ENCODE assay signal across 19 cellular contexts in genomic region chr2:61405813-61406212, GRCh38.
"Had no signal": no experiment of that assay in that cellular context is flagged by ENCODE, and none has a peak within 500 bp of the region (broad histone marks: within the 10 kb centered on the region; RNA-seq: fewer than 3 reads in every experiment).

No MANE protein-coding gene starts in this region.

- H3K4me3 ChIP-seq: ascending aorta, esophagus squamous epithelium, neural progenitor cell, ovary, sigmoid colon, spleen, thoracic aorta, upper lobe of left lung had no signal

- H3K9me3 ChIP-seq: ascending aorta, esophagus squamous epithelium, ovary, sigmoid colon, spleen, thoracic aorta, upper lobe of left lung had no signal

- H3K27me3 ChIP-seq: ascending aorta, esophagus squamous epithelium, neural progenitor cell, ovary, sigmoid colon, spleen, upper lobe of left lung had no signal

- H3K36me3 ChIP-seq: ovary, thoracic aorta had no signal

- H3K4me1 ChIP-seq: ascending aorta, neural progenitor cell, sigmoid colon, upper lobe of left lung had no signal

- H3K27me3 Mint-ChIP-seq: activated CD4-positive, alpha-beta memory T cell treated with anti-CD3 and anti-CD28 coated beads, Interleukin-2, amount 10 ng/mL, durations not matched to agents 7 days and 5 days; activated CD4-positive, alpha-beta T cell treated with anti-CD3 and anti-CD28 coated beads for 36 hours; activated CD8-positive, alpha-beta memory T cell treated with anti-CD3 and anti-CD28 coated beads, Interleukin-2, amount 10 ng/mL, durations not matched to agents 7 days and 5 days; dendritic cell treated with granulocyte-macrophage colony-stimulating factor and Interleukin-4, amounts not matched to agents 40 ng/mL and 50 ng/mL, for 4 days; naive thymus-derived CD4-positive, alpha-beta T cell; stimulated activated memory B cell treated with anti-CD40 and anti-IgM and Interleukin-4, amounts not matched to agents 10 μg/mL and 1 μg/mL and 100 μg/mL, for 72 hours had no signal

- H3K9ac ChIP-seq: neural progenitor cell had no signal

- H3K4me3 Mint-ChIP-seq: activated CD4-positive, alpha-beta memory T cell treated with anti-CD3 and anti-CD28 coated beads, Interleukin-2, amount 10 ng/mL, durations not matched to agents 7 days and 5 days; activated CD4-positive, alpha-beta T cell treated with anti-CD3 and anti-CD28 coated beads for 36 hours; activated CD8-positive, alpha-beta memory T cell treated with anti-CD3 and anti-CD28 coated beads, Interleukin-2, amount 10 ng/mL, durations not matched to agents 7 days and 5 days; dendritic cell treated with granulocyte-macrophage colony-stimulating factor and Interleukin-4, amounts not matched to agents 40 ng/mL and 50 ng/mL, for 4 days; naive thymus-derived CD4-positive, alpha-beta T cell; neural progenitor cell; stimulated activated memory B cell treated with anti-CD40 and anti-IgM and Interleukin-4, amounts not matched to agents 10 μg/mL and 1 μg/mL and 100 μg/mL, for 72 hours; WTC11 had no signal

- H3K9me3 Mint-ChIP-seq: activated CD4-positive, alpha-beta memory T cell treated with anti-CD3 and anti-CD28 coated beads, Interleukin-2, amount 10 ng/mL, durations not matched to agents 7 days and 5 days; dendritic cell treated with granulocyte-macrophage colony-stimulating factor and Interleukin-4, amounts not matched to agents 40 ng/mL and 50 ng/mL, for 4 days; naive thymus-derived CD4-positive, alpha-beta T cell; neural progenitor cell; stimulated activated memory B cell treated with anti-CD40 and anti-IgM and Interleukin-4, amounts not matched to agents 10 μg/mL and 1 μg/mL and 100 μg/mL, for 72 hours; WTC11 had no signal

- FAIRE-seq: endothelial cell of umbilical vein had no signal

- H3K27ac Mint-ChIP-seq: activated CD4-positive, alpha-beta memory T cell treated with anti-CD3 and anti-CD28 coated beads, Interleukin-2, amount 10 ng/mL, durations not matched to agents 7 days and 5 days; activated CD4-positive, alpha-beta T cell treated with anti-CD3 and anti-CD28 coated beads for 36 hours; activated CD8-positive, alpha-beta memory T cell treated with anti-CD3 and anti-CD28 coated beads, Interleukin-2, amount 10 ng/mL, durations not matched to agents 7 days and 5 days; dendritic cell treated with granulocyte-macrophage colony-stimulating factor and Interleukin-4, amounts not matched to agents 40 ng/mL and 50 ng/mL, for 4 days; neural progenitor cell; stimulated activated memory B cell treated with anti-CD40 and anti-IgM and Interleukin-4, amounts not matched to agents 10 μg/mL and 1 μg/mL and 100 μg/mL, for 72 hours; WTC11 had no signal

- H3K4me2 ChIP-seq: neural progenitor cell had no signal

- DNase-seq: activated CD4-positive, alpha-beta memory T cell treated with anti-CD3 and anti-CD28 coated beads, Interleukin-2, amount 10 ng/mL, durations not matched to agents 7 days and 5 days; activated CD4-positive, alpha-beta T cell treated with anti-CD3 and anti-CD28 coated beads for 36 hours; activated CD8-positive, alpha-beta memory T cell treated with anti-CD3 and anti-CD28 coated beads, Interleukin-2, amount 10 ng/mL, durations not matched to agents 7 days and 5 days; activated naive CD4-positive, alpha-beta T cell; effector CD8-positive, alpha-beta T cell; esophagus squamous epithelium; naive thymus-derived CD4-positive, alpha-beta T cell; ovary; sigmoid colon; spleen; stimulated activated CD4-positive, alpha-beta T cell treated with anti-CD3 and anti-CD28 coated beads, Interleukin-4, amount 100 ng/mL, for 4 hours; upper lobe of left lung had no signal

- ATAC-seq: activated CD4-positive, alpha-beta T cell treated with anti-CD3 and anti-CD28 coated beads for 36 hours; activated CD8-positive, alpha-beta memory T cell treated with anti-CD3 and anti-CD28 coated beads, Interleukin-2, amount 10 ng/mL, durations not matched to agents 7 days and 5 days; naive thymus-derived CD4-positive, alpha-beta T cell; stimulated activated memory B cell treated with anti-CD40 and anti-IgM and Interleukin-4, amounts not matched to agents 10 μg/mL and 1 μg/mL and 100 μg/mL, for 72 hours; WTC11 had no signal

- H2AFZ ChIP-seq: neural progenitor cell had no signal

- H3K27ac ChIP-seq: ascending aorta, esophagus squamous epithelium, neural progenitor cell, ovary, sigmoid colon, spleen, thoracic aorta, upper lobe of left lung had no signal
